1 cellular context compared by ENCODE assay signal in the genomic region with DNA sequence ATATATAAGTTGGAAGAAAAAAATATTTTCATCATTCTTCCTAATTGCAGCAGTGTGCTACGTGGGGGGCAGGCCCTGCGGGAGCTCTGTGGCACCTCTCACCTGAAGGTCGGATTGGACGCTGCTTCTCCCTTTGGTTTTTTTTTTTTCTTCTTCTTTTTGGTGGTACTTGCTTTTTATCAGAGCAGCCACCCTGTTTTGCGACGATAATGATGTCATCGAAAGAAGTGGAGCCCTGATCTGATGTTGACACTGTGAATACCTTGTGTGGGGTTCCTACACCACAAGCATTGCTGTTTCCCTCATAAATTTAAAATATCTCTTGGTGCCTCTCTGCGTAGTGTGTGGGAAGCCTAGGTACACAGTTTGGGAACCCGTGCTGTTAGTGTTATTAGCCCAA.
TF ChIP-seq lines count a peak whose summit lies in the region.

No MANE protein-coding gene starts in this region.

TF ChIP-seq in K562, 482 proteins besides CTCF, POLR2A, EP300 and RAD21 (continued from another document and continues in another):
- TF ChIP-seq, protein P1, sequence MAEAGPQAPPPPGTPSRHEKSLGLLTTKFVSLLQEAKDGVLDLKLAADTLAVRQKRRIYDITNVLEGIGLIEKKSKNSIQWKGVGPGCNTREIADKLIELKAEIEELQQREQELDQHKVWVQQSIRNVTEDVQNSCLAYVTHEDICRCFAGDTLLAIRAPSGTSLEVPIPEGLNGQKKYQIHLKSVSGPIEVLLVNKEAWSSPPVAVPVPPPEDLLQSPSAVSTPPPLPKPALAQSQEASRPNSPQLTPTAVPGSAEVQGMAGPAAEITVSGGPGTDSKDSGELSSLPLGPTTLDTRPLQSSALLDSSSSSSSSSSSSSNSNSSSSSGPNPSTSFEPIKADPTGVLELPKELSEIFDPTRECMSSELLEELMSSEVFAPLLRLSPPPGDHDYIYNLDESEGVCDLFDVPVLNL (CRISPR knock-in tag; IDR thresholded peaks at IDR 0.05; ENCODE audit: low read depth), result no peak
- TF ChIP-seq ESRRA (IDR thresholded peaks at IDR 0.05; ENCODE audit: borderline replicate concordance, low read depth) (peak; percentile 30; the same call in 1 of the 2 replicates), HNRNPH1 (optimal IDR thresholded peaks at IDR 0.05; ENCODE audit: low read depth, low read length) (no peak), SP2 (IDR thresholded peaks at IDR 0.05; ENCODE audit: extremely low read depth, low read depth, low read length, poor library complexity, severe bottlenecking) (no peak), SLC30A9 (CRISPR knock-in tag; IDR thresholded peaks at IDR 0.05) (no peak), MECOM (CRISPR knock-in tag; IDR thresholded peaks at IDR 0.05) (no peak), CBFA2T3 (IDR thresholded peaks at IDR 0.05) (no peak), NCOA4 (IDR thresholded peaks at IDR 0.05; ENCODE audit: partially characterized antibody) (no peak), JUND (IDR thresholded peaks at IDR 0.05; ENCODE audit: borderline replicate concordance, low read depth, low read length) (peak; percentile 97), JUND (tag; IDR thresholded peaks at IDR 0.05; ENCODE audit: borderline replicate concordance, low read depth, low read length) (peak; percentile 96), CREB1 (IDR thresholded peaks at IDR 0.05) (peak; percentile 73), CREB1 (CRISPR knock-in tag; IDR thresholded peaks at IDR 0.05) (no peak), SMARCA4 (IDR thresholded peaks at IDR 0.05) (peak; percentile 93), ELF2 (CRISPR knock-in tag; IDR thresholded peaks at IDR 0.05) (0 out of 2 replicates have a peak, but pooled peaks have one; percentile 37), ZNF512 (tag; IDR thresholded peaks at IDR 0.05) (no peak), ADNP (tag; IDR thresholded peaks at IDR 0.05) (no peak), TAF15 (IDR thresholded peaks at IDR 0.05; ENCODE audit: low read depth, low read length) (no peak), KDM4B (IDR thresholded peaks at IDR 0.05; ENCODE audit: borderline replicate concordance in 2 of 2, low read depth in 1 of 2) (no peak), NCOR1 (IDR thresholded peaks at IDR 0.05) (peak; percentile 73), FOXM1 (IDR thresholded peaks at IDR 0.05; ENCODE audit: low read depth) (peak; percentile 62; the same call in 1 of the 2 replicates), FOXM1 (CRISPR knock-in tag; IDR thresholded peaks at IDR 0.05; ENCODE audit: low read depth) (no peak), TCF15 (CRISPR knock-in tag; IDR thresholded peaks at IDR 0.05) (no peak), TCFL5 (CRISPR knock-in tag; conservative IDR thresholded peaks at IDR 0.05) (no peak), CBX5 (IDR thresholded peaks at IDR 0.05; ENCODE audit: borderline replicate concordance, low read depth) (no peak), SMARCC2 (IDR thresholded peaks at IDR 0.05; ENCODE audit: low read depth) (peak; percentile 85), KLF6 (CRISPR knock-in tag; IDR thresholded peaks at IDR 0.05; ENCODE audit: borderline replicate concordance) (no peak), HIVEP1 (CRISPR knock-in tag; IDR thresholded peaks at IDR 0.05) (no peak), TBL1XR1 (IDR thresholded peaks at IDR 0.05; ENCODE audit: low read length in 2 of 2) (peak in 1 of 2 experiments; percentile 81; a peak in 2 of 4 replicates), ETS2 (tag; IDR thresholded peaks at IDR 0.05; ENCODE audit: borderline replicate concordance, poor library complexity, severe bottlenecking) (no peak), ILF3 (IDR thresholded peaks at IDR 0.05; ENCODE audit: borderline replicate concordance) (no peak), ETV6 (IDR thresholded peaks at IDR 0.05; ENCODE audit: borderline replicate concordance in 1 of 2, low read depth in 2 of 2, low read length in 1 of 2) (no peak), ETV6 (CRISPR knock-in tag; IDR thresholded peaks at IDR 0.05; ENCODE audit: borderline replicate concordance) (no peak), POLR2B (IDR thresholded peaks at IDR 0.05; ENCODE audit: low read depth, partially characterized antibody) (no peak), CEBPZ (IDR thresholded peaks at IDR 0.05; ENCODE audit: borderline replicate concordance, low read depth, low read length) (no peak), HNRNPUL1 (IDR thresholded peaks at IDR 0.05; ENCODE audit: low read length) (no peak), ZNF696 (CRISPR knock-in tag; conservative IDR thresholded peaks at IDR 0.05) (no peak), RBM22 (IDR thresholded peaks at IDR 0.05; ENCODE audit: low read depth, low read length, poor library complexity, severe bottlenecking) (no peak), MBD2 (IDR thresholded peaks at IDR 0.05; ENCODE audit: borderline replicate concordance, low read depth) (0 out of 2 replicates have a peak, but pooled peaks have one; percentile 45), CREM (IDR thresholded peaks at IDR 0.05; ENCODE audit: low read depth) (peak; percentile 91)
- TF ChIP-seq, protein P2, sequence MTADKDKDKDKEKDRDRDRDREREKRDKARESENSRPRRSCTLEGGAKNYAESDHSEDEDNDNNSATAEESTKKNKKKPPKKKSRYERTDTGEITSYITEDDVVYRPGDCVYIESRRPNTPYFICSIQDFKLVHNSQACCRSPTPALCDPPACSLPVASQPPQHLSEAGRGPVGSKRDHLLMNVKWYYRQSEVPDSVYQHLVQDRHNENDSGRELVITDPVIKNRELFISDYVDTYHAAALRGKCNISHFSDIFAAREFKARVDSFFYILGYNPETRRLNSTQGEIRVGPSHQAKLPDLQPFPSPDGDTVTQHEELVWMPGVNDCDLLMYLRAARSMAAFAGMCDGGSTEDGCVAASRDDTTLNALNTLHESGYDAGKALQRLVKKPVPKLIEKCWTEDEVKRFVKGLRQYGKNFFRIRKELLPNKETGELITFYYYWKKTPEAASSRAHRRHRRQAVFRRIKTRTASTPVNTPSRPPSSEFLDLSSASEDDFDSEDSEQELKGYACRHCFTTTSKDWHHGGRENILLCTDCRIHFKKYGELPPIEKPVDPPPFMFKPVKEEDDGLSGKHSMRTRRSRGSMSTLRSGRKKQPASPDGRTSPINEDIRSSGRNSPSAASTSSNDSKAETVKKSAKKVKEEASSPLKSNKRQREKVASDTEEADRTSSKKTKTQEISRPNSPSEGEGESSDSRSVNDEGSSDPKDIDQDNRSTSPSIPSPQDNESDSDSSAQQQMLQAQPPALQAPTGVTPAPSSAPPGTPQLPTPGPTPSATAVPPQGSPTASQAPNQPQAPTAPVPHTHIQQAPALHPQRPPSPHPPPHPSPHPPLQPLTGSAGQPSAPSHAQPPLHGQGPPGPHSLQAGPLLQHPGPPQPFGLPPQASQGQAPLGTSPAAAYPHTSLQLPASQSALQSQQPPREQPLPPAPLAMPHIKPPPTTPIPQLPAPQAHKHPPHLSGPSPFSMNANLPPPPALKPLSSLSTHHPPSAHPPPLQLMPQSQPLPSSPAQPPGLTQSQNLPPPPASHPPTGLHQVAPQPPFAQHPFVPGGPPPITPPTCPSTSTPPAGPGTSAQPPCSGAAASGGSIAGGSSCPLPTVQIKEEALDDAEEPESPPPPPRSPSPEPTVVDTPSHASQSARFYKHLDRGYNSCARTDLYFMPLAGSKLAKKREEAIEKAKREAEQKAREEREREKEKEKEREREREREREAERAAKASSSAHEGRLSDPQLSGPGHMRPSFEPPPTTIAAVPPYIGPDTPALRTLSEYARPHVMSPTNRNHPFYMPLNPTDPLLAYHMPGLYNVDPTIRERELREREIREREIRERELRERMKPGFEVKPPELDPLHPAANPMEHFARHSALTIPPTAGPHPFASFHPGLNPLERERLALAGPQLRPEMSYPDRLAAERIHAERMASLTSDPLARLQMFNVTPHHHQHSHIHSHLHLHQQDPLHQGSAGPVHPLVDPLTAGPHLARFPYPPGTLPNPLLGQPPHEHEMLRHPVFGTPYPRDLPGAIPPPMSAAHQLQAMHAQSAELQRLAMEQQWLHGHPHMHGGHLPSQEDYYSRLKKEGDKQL (CRISPR knock-in tag; IDR thresholded peaks at IDR 0.05; ENCODE audit: borderline replicate concordance), result no peak
- TF ChIP-seq, protein P3, sequence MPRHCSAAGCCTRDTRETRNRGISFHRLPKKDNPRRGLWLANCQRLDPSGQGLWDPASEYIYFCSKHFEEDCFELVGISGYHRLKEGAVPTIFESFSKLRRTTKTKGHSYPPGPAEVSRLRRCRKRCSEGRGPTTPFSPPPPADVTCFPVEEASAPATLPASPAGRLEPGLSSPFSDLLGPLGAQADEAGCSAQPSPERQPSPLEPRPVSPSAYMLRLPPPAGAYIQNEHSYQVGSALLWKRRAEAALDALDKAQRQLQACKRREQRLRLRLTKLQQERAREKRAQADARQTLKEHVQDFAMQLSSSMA (CRISPR knock-in tag; IDR thresholded peaks at IDR 0.05), result no peak
- TF ChIP-seq, protein P4, sequence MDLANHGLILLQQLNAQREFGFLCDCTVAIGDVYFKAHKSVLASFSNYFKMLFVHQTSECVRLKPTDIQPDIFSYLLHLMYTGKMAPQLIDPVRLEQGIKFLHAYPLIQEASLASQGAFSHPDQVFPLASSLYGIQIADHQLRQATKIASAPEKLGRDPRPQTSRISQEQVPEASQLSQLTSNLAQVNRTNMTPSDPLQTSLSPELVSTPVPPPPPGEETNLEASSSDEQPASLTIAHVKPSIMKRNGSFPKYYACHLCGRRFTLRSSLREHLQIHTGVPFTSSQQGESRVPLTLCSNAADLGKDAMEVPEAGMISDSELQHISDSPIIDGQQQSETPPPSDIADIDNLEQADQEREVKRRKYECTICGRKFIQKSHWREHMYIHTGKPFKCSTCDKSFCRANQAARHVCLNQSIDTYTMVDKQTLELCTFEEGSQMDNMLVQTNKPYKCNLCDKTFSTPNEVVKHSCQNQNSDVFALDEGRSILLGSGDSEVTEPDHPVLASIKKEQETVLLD (IDR thresholded peaks at IDR 0.05), result 0 out of 2 replicates have a peak, but pooled peaks have one; percentile 17
- TF ChIP-seq, protein P5, sequence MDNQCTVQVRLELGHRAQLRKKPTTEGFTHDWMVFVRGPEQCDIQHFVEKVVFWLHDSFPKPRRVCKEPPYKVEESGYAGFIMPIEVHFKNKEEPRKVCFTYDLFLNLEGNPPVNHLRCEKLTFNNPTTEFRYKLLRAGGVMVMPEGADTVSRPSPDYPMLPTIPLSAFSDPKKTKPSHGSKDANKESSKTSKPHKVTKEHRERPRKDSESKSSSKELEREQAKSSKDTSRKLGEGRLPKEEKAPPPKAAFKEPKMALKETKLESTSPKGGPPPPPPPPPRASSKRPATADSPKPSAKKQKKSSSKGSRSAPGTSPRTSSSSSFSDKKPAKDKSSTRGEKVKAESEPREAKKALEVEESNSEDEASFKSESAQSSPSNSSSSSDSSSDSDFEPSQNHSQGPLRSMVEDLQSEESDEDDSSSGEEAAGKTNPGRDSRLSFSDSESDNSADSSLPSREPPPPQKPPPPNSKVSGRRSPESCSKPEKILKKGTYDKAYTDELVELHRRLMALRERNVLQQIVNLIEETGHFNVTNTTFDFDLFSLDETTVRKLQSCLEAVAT (IDR thresholded peaks at IDR 0.05), result peak; percentile 20 to 29; a peak in 2 of 4 replicates
- TF ChIP-seq, protein P6, sequence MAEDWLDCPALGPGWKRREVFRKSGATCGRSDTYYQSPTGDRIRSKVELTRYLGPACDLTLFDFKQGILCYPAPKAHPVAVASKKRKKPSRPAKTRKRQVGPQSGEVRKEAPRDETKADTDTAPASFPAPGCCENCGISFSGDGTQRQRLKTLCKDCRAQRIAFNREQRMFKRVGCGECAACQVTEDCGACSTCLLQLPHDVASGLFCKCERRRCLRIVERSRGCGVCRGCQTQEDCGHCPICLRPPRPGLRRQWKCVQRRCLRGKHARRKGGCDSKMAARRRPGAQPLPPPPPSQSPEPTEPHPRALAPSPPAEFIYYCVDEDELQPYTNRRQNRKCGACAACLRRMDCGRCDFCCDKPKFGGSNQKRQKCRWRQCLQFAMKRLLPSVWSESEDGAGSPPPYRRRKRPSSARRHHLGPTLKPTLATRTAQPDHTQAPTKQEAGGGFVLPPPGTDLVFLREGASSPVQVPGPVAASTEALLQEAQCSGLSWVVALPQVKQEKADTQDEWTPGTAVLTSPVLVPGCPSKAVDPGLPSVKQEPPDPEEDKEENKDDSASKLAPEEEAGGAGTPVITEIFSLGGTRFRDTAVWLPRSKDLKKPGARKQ (CRISPR knock-in tag; IDR thresholded peaks at IDR 0.05), result no peak
